ENCODE assay signal across 25 cellular contexts in the genomic region with DNA sequence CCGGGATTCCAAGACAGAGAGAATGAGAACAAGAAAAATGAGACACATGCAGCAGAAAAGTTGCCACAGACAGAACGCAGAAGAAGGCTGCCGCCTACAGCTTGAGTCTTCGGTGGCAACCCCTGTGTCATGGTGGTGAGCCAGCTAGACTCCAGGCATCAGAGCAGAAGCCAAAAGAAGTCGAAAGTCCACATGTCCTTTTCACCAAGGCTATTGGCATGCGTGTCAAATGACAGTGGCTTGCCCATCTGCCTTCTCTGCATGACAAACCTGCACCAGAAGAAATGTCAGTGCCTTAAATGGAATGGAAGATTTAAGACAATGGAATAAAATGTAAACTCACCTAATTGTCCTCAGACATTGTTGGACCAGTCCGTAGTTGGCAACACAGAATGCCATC.
"Had no signal": no experiment of that assay in that cellular context is flagged by ENCODE, and none has a peak within 500 bp of the region (broad histone marks: within the 10 kb centered on the region; RNA-seq: fewer than 3 reads in every experiment).

No MANE protein-coding gene starts in this region.

- H3K79me2 ChIP-seq: parathyroid adenoma had no signal

- H2AFZ ChIP-seq: parathyroid adenoma had no signal

- ATAC-seq: left colon; left lung; naive thymus-derived CD4-positive, alpha-beta T cell; natural killer cell treated with Interleukin-12 subunit alpha and Interleukin-12 subunit beta and Interleukin-15 and Interleukin-18, amount 100 ng/mL, for 72 hours; psoas muscle; right lobe of liver; stimulated activated naive CD8-positive, alpha-beta T cell treated with anti-CD3 and anti-CD28 coated beads, Interleukin-15, amount 100 ng/mL, for 72 hours had no signal

- DNase-seq: hippocampal formation; left colon; left lung; mesendoderm; naive thymus-derived CD4-positive, alpha-beta T cell; occipital lobe; psoas muscle; right lobe of liver; stimulated activated CD4-positive, alpha-beta T cell treated with anti-CD3 and anti-CD28 coated beads, Interleukin-1b, Interleukin-23, amount 100 ng/mL, for 48 hours; stimulated activated CD4-positive, alpha-beta T cell treated with anti-CD3 and anti-CD28 coated beads, Interleukin-2, amount 100 ng/mL, for 48 hours; stimulated activated CD4-positive, alpha-beta T cell treated with anti-CD3 and anti-CD28 coated beads, Interleukin-4, amount 100 ng/mL, for 4 hours; stimulated activated CD8-positive, alpha-beta memory T cell treated with anti-CD3 and anti-CD28 coated beads, Interleukin-4, amount 100 ng/mL, for 48 hours; stimulated activated naive CD4-positive, alpha-beta T cell treated with Interleukin-2 at 50 U/mL for 16 hours; stimulated activated naive CD8-positive, alpha-beta T cell treated with anti-CD3 and anti-CD28 coated beads, Interleukin-15, amount 100 ng/mL, for 72 hours; uterus had no signal

- H3K4me3 Mint-ChIP-seq: mesothelial cell of epicardium; naive thymus-derived CD4-positive, alpha-beta T cell; natural killer cell treated with Interleukin-12 subunit alpha and Interleukin-12 subunit beta and Interleukin-15 and Interleukin-18, amount 100 ng/mL, for 72 hours; stimulated activated memory B cell treated with anti-CD40 and anti-IgM and Interleukin-4, amounts not matched to agents 10 μg/mL and 1 μg/mL and 100 μg/mL, for 72 hours; stimulated activated naive CD8-positive, alpha-beta T cell treated with anti-CD3 and anti-CD28 coated beads, Interleukin-15, amount 100 ng/mL, for 72 hours; type B pancreatic cell had no signal

- H3K36me3 ChIP-seq: left lung, neutrophil, right lobe of liver, tibial nerve, uterus had no signal

- H3K27me3 Mint-ChIP-seq: naive thymus-derived CD4-positive, alpha-beta T cell; natural killer cell treated with Interleukin-12 subunit alpha and Interleukin-12 subunit beta and Interleukin-15 and Interleukin-18, amount 100 ng/mL, for 72 hours; stimulated activated memory B cell treated with anti-CD40 and anti-IgM and Interleukin-4, amounts not matched to agents 10 μg/mL and 1 μg/mL and 100 μg/mL, for 72 hours; stimulated activated naive CD8-positive, alpha-beta T cell treated with anti-CD3 and anti-CD28 coated beads, Interleukin-15, amount 100 ng/mL, for 72 hours; type B pancreatic cell had no signal

- H3K27ac ChIP-seq: left lung, neutrophil, parathyroid adenoma, psoas muscle, right lobe of liver, tibial nerve, uterus had no signal

- H3K36me3 Mint-ChIP-seq: mesothelial cell of epicardium; naive thymus-derived CD4-positive, alpha-beta T cell; natural killer cell treated with Interleukin-12 subunit alpha and Interleukin-12 subunit beta and Interleukin-15 and Interleukin-18, amount 100 ng/mL, for 72 hours; stimulated activated memory B cell treated with anti-CD40 and anti-IgM and Interleukin-4, amounts not matched to agents 10 μg/mL and 1 μg/mL and 100 μg/mL, for 72 hours; type B pancreatic cell had no signal

- H3K9ac ChIP-seq: parathyroid adenoma had no signal

- FAIRE-seq: keratinocyte had no signal

- H3K4me2 ChIP-seq: smooth muscle cell had no signal

- H3K4me1 Mint-ChIP-seq: mesothelial cell of epicardium; stimulated activated naive CD8-positive, alpha-beta T cell treated with anti-CD3 and anti-CD28 coated beads, Interleukin-15, amount 100 ng/mL, for 72 hours had no signal

- H3K4me3 ChIP-seq: left lung, lung, psoas muscle, right lobe of liver, smooth muscle cell, tibial nerve, uterus had no signal

- H3K9me3 ChIP-seq: left lung, neutrophil, psoas muscle, right lobe of liver, uterus had no signal

- H3K9me3 Mint-ChIP-seq: mesothelial cell of epicardium, type B pancreatic cell had no signal

- H3K4me1 ChIP-seq: left lung, parathyroid adenoma, psoas muscle, right lobe of liver, tibial nerve, uterus had no signal

- H3K27me3 ChIP-seq: left lung, neutrophil, right lobe of liver, tibial nerve, uterus had no signal

- H3K27ac Mint-ChIP-seq: mesothelial cell of epicardium; naive thymus-derived CD4-positive, alpha-beta T cell; natural killer cell treated with Interleukin-12 subunit alpha and Interleukin-12 subunit beta and Interleukin-15 and Interleukin-18, amount 100 ng/mL, for 72 hours; stimulated activated memory B cell treated with anti-CD40 and anti-IgM and Interleukin-4, amounts not matched to agents 10 μg/mL and 1 μg/mL and 100 μg/mL, for 72 hours; stimulated activated naive CD8-positive, alpha-beta T cell treated with anti-CD3 and anti-CD28 coated beads, Interleukin-15, amount 100 ng/mL, for 72 hours; type B pancreatic cell had no signal
